In the genomic region with DNA sequence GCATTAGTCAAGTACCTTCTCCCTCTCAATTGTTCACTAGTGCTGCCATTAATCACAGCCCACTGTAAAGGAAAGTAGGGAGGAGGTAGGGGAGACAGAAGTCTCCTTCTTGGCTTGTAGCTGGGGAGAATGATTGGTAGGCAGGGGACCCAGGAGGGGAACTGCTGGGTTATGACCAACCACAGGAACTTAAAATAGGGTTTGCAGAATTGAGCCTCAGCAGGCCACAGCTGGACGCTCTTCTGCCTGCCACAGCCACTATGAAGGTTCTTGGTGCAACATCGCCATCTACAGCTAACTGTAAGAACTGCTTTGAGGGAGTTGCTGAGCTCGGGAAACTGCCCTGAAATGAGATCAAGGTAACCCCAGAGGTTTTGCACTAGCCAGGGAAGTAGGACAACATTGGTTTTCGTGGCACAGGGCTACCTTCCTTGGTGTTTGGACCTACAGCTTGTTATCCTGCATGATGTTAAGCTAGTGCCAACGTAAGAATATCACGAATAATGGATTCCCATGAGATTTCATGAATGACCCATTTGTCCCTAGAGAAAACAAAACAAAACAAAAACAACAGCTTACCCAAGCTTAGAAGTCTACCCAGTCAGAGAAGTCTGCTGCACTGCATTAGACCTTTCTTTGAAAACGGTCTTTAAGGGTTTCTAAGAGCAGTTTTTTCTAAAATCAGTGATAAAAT, we compare ENCODE assay signal across 8 cellular contexts.
DNase-seq lines count a peak whose midpoint lies in the region; ATAC-seq lines count a peak whose summit lies in the region.

No MANE protein-coding gene starts in this region.

- H3K4me1 ChIP-seq in effector memory CD4-positive, alpha-beta T cell (ENCODE audit: control insufficient read depth, insufficient read depth, low read length, poor library complexity, severe bottlenecking) = no peaks in the 10 kb centered on the region

- no peaks in the 10 kb centered on the region for H3K4me1 Mint-ChIP-seq in stimulated activated naive B cell treated with anti-CD40 and anti-IgM and Interleukin-4, amounts not matched to agents 10 μg/mL and 1 μg/mL and 100 μg/mL, for 72 hours

- no peaks in the 10 kb centered on the region for H3K9me3 ChIP-seq in effector memory CD4-positive, alpha-beta T cell (ENCODE audit: control insufficient read depth, low read length)

- ATAC-seq in GM19395 (IDR thresholded peaks at IDR 0.05; ENCODE audit: unreplicated experiment) (peak; percentile 98), HG03280 (IDR thresholded peaks at IDR 0.05; ENCODE audit: unreplicated experiment) (peak; percentile 87)
- ATAC-seq in stimulated activated naive B cell treated with anti-CD40 and anti-IgM and Interleukin-4, amounts not matched to agents 10 μg/mL and 1 μg/mL and 100 μg/mL, for 72 hours (replicated peaks) = peak; percentile 72 to 81

- H3K36me3 Mint-ChIP-seq in stimulated activated naive B cell treated with anti-CD40 and anti-IgM and Interleukin-4, amounts not matched to agents 10 μg/mL and 1 μg/mL and 100 μg/mL, for 72 hours = no peaks in the 10 kb centered on the region

- H3K9me3 Mint-ChIP-seq in stimulated activated naive B cell treated with anti-CD40 and anti-IgM and Interleukin-4, amounts not matched to agents 10 μg/mL and 1 μg/mL and 100 μg/mL, for 72 hours = peaks cover 0 to 3% of the 10 kb centered on the region in 2 donors

- H3K27me3 Mint-ChIP-seq in stimulated activated naive B cell treated with anti-CD40 and anti-IgM and Interleukin-4, amounts not matched to agents 10 μg/mL and 1 μg/mL and 100 μg/mL, for 72 hours = no peaks in the 10 kb centered on the region

- H3K4me3 Mint-ChIP-seq in stimulated activated naive B cell treated with anti-CD40 and anti-IgM and Interleukin-4, amounts not matched to agents 10 μg/mL and 1 μg/mL and 100 μg/mL, for 72 hours = no peak overlapping the region

- no peak overlapping the region for H3K27ac Mint-ChIP-seq in stimulated activated naive B cell treated with anti-CD40 and anti-IgM and Interleukin-4, amounts not matched to agents 10 μg/mL and 1 μg/mL and 100 μg/mL, for 72 hours

- no peaks in the 10 kb centered on the region for H3K27me3 ChIP-seq in effector memory CD4-positive, alpha-beta T cell (replicated peaks; ENCODE audit: control insufficient read depth, insufficient read depth, low read length, poor library complexity, severe bottlenecking)

- no peak overlapping the region for H3K4me3 ChIP-seq in effector memory CD4-positive, alpha-beta T cell (ENCODE audit: insufficient read depth, low read depth, low read length, poor library complexity, severe bottlenecking)

- H3K27ac ChIP-seq in effector memory CD4-positive, alpha-beta T cell (ENCODE audit: insufficient read depth, low read length, poor library complexity, severe bottlenecking) = no peak overlapping the region

- DNase-seq in EL (peak; percentile 1), NCI-H446 treated with DMSO at 0.1 percent for 48 hours (lab: John Stamatoyannopoulos, UW) (peak; percentile 65), anterior cingulate cortex (lab: John Stamatoyannopoulos, UW) (peak in 52 of 58 donors; percentile 0 to 83 (median 38)), hypothalamus (lab: John Stamatoyannopoulos, UW) (peak in 41 of 51 donors; percentile 2 to 78 (median 34))
- peak; percentile 21 for DNase-seq in stimulated activated naive B cell treated with anti-CD40 and anti-IgM and Interleukin-4, amounts not matched to agents 10 μg/mL and 1 μg/mL and 100 μg/mL, for 72 hours
- DNase-seq in effector memory CD4-positive, alpha-beta T cell = no peak

- H3K36me3 ChIP-seq in effector memory CD4-positive, alpha-beta T cell (ENCODE audit: control insufficient read depth, insufficient read depth, low read length) = no peaks in the 10 kb centered on the region

Comparison
In these comparisons a context has a peak if more than half of its experiments do, and no peak if none do; other contexts are left out.
1. DNase-seq: peak in EL (single experiment), NCI-H446 treated with DMSO at 0.1 percent for 48 hours (single experiment), anterior cingulate cortex (52 of 58), hypothalamus (41 of 51) and stimulated activated naive B cell treated with anti-CD40 and anti-IgM and Interleukin-4, amounts not matched to agents 10 μg/mL and 1 μg/mL and 100 μg/mL, for 72 hours (single experiment); none in effector memory CD4-positive, alpha-beta T cell (0 of 3).
2. Peak in every context shown above with its lines, with median percentiles within 50 percentile points of each other: ATAC-seq.